Comparison of ENCODE assay signal across 8 cellular contexts in the genomic region with DNA sequence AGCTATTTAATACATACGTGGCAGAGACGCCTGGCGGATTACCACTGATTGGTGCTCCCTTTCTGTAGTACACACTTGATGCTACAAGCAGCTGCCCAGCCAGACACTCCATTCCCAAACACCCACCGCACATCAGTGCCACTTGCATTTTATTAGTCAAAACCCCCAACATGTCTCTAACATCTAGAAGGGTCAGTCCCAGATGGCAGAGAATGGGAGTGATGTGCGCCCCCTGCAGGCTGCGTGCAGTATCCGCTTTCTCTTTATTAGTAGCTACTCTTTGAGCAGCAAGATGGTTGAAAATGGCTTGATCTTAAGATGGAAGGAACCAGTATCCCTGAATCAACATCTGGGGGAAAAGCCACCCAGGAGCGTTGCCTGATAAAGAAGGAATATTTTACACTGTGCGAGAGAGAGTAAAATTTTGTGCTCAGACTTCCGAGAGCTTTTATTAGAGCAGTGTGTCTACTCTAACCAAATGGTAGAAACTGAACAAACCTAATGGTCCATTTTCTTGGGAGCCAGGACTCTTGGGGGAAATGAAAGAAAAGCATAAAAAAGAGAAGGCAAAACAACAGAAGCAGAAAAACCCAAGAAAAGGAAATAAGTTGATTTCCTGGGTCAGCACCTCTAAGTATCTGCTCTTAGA.
A peak's percentile ranks its signal among the peaks of the same experiment; 100 is the strongest.
DNase-seq lines count a peak whose midpoint lies in the region; ATAC-seq, FAIRE-seq and TF ChIP-seq lines count a peak whose summit lies in the region.

No MANE protein-coding gene starts in this region.

- TF ChIP-seq RAD21 in HepG2 (CRISPR knock-in tag; IDR thresholded peaks at IDR 0.05), result no peak

- no TSS peak for BruUV-seq in HepG2 (replicated peaks; lab: Mats Ljungman, UMichigan)

- TF ChIP-seq CTCF in HepG2 (CRISPR knock-in tag; IDR thresholded peaks at IDR 0.05), result peak; percentile 64

- no peak for FAIRE-seq in HepG2 (lab: Jason Lieb, UNC)

- no peaks in the 10 kb centered on the region for H4K20me1 ChIP-seq in HepG2 (ENCODE audit: insufficient read depth, low read length)

- 50% methylated on average over 10 of the region's 10 CpGs for WGBS in HepG2 (ENCODE audit: low lambda C conversion rate)

- ATAC-seq in HepG2 (peak; percentile 41; the same call in 1 of the 3 replicates), GM21447 (IDR thresholded peaks at IDR 0.05; ENCODE audit: unreplicated experiment) (no peak)

- H2AFZ ChIP-seq in HepG2 (ENCODE audit: low read length), result no peak overlapping the region

- TF ChIP-seq EP300 in HepG2 (IDR thresholded peaks at IDR 0.05; ENCODE audit: low read depth in 2 of 2, low read length in 2 of 2) (no peak), HepG2 (CRISPR knock-in tag; IDR thresholded peaks at IDR 0.05; ENCODE audit: borderline replicate concordance) (no peak)

- H3K79me2 ChIP-seq in HepG2 (ENCODE audit: insufficient read depth, low read length), result no peaks in the 10 kb centered on the region

- H3K4me1 ChIP-seq in HepG2 (ENCODE audit: insufficient read depth, low read length), result no peaks in the 10 kb centered on the region

- no peak overlapping the region for H3K4me2 ChIP-seq in HepG2 (ENCODE audit: low read depth, low read length)

- H3K4me3 ChIP-seq in HepG2 (replicated peaks in 1 of 3; ENCODE audit: insufficient read depth in 1 of 3, low read depth in 2 of 3, low read length in 3 of 3), result no peak overlapping the region

- CTCF ChIA-PET in HEK293T (lab: Yijun Ruan, JAX), result interaction anchor here (0.6 to 1.6 kb wide), 5 partner anchors 9 to 630 kb away, joined by 3 to 5 read pairs (median 5); no protein-coding TSS in a partner anchor
- CTCF ChIA-PET in HepG2 (lab: Yijun Ruan, JAX; ENCODE audit: low intra/inter-chr PET ratio, low total read pairs), result no interaction called here

- 0 out of 5 replicates have a peak, but pooled peaks cover 0 to 3% of the 10 kb centered on the region in 2 experiments for H3K27me3 ChIP-seq in HepG2 (ENCODE audit: control insufficient read depth in 1 of 2, insufficient read depth in 2 of 2, low read length in 2 of 2)

- POLR2A ChIA-PET in HEK293T (lab: Yijun Ruan, JAX) (no interaction called here), HepG2 (lab: Yijun Ruan, JAX) (no interaction called here)

- intact Hi-C loops in HepG2 (cut with micrococcal nuclease; ENCODE audit: unreplicated experiment), result no loop called here

- H3K27ac ChIP-seq in HepG2 (ENCODE audit: extremely low read length, insufficient read depth, low read length), result no peak overlapping the region

- no peak for TF ChIP-seq POLR2A in HepG2 (IDR thresholded peaks at IDR 0.05; ENCODE audit: insufficient read depth in 1 of 2, low read depth in 2 of 2, low read length in 2 of 2)

- DNase-seq in CD1c-positive myeloid dendritic cell (ENCODE audit: extremely low spot score), result peak; percentile 26
- peak; percentile 28 for DNase-seq in HEK293T (ENCODE audit: extremely low spot score)
- peak; percentile 23 for DNase-seq in activated CD8-positive, alpha-beta memory T cell treated with anti-CD3 and anti-CD28 coated beads, Interleukin-2, amount 50 U/mL, for 4 hours
- peak; percentile 17 for DNase-seq in HepG2 (ENCODE audit: low spot score)
- no peak for DNase-seq in NCI-H2107 (lab: John Stamatoyannopoulos, UW)
- DNase-seq in mesenteric fat pad (ENCODE audit: low spot score), result no peak
- DNase-seq in AG08395 (ENCODE audit: low spot score), result no peak

- no peaks in the 10 kb centered on the region for H3K9me3 ChIP-seq in HepG2 (ENCODE audit: low read length)

- no peaks in the 10 kb centered on the region for H3K36me3 ChIP-seq in HepG2 (replicated peaks in 1 of 2; ENCODE audit: control insufficient read depth in 1 of 2, insufficient read depth in 2 of 2, low read length in 2 of 2)

- H3K9ac ChIP-seq in HepG2 (ENCODE audit: insufficient read depth, low read depth, low read length), result no peak overlapping the region

- in situ Hi-C loops in HepG2 (cut with HindIII; ENCODE audit: extremely low pct_ligation_motif_present, low pct_unique_long_range_greater_than_20kb), result no loop called here

TF ChIP-seq in HEK293T, 16 proteins besides CTCF, POLR2A, EP300 and RAD21:
- no peak for TF ChIP-seq SP1 (IDR thresholded peaks at IDR 0.05)
- no peak for TF ChIP-seq HDGF (IDR thresholded peaks at IDR 0.05; ENCODE audit: borderline replicate concordance)
- no peak for TF ChIP-seq BHLHE40 (IDR thresholded peaks at IDR 0.05; ENCODE audit: borderline replicate concordance)
- TF ChIP-seq SUZ12 (IDR thresholded peaks at IDR 0.05), result no peak
- TF ChIP-seq ARNT (IDR thresholded peaks at IDR 0.05), result no peak
- no peak for TF ChIP-seq CTBP1 (IDR thresholded peaks at IDR 0.05; ENCODE audit: borderline replicate concordance)
- TF ChIP-seq LEF1 (IDR thresholded peaks at IDR 0.05; ENCODE audit: borderline replicate concordance), result no peak
- TF ChIP-seq ELF4 (IDR thresholded peaks at IDR 0.05), result no peak
- no peak for TF ChIP-seq FOXK2 (IDR thresholded peaks at IDR 0.05)
- TF ChIP-seq NFRKB (IDR thresholded peaks at IDR 0.05), result no peak
- TF ChIP-seq ZNF384 (IDR thresholded peaks at IDR 0.05), result no peak
- no peak for TF ChIP-seq TARDBP (IDR thresholded peaks at IDR 0.05)
- TF ChIP-seq, protein P1, sequence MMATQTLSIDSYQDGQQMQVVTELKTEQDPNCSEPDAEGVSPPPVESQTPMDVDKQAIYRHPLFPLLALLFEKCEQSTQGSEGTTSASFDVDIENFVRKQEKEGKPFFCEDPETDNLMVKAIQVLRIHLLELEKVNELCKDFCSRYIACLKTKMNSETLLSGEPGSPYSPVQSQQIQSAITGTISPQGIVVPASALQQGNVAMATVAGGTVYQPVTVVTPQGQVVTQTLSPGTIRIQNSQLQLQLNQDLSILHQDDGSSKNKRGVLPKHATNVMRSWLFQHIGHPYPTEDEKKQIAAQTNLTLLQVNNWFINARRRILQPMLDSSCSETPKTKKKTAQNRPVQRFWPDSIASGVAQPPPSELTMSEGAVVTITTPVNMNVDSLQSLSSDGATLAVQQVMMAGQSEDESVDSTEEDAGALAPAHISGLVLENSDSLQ (IDR thresholded peaks at IDR 0.05), result no peak
- TF ChIP-seq L3MBTL2 (conservative IDR thresholded peaks at IDR 0.05), result no peak
- no peak for TF ChIP-seq FOXA1 (IDR thresholded peaks at IDR 0.05)
- no peak for TF ChIP-seq FOXM1 (IDR thresholded peaks at IDR 0.05; ENCODE audit: borderline replicate concordance)

TF ChIP-seq in HepG2, 621 proteins besides CTCF, POLR2A, EP300 and RAD21:
- TF ChIP-seq SMC3 (IDR thresholded peaks at IDR 0.05; ENCODE audit: low read length), result peak; percentile 21; the same call in 1 of the 2 replicates
- TF ChIP-seq, protein P2, sequence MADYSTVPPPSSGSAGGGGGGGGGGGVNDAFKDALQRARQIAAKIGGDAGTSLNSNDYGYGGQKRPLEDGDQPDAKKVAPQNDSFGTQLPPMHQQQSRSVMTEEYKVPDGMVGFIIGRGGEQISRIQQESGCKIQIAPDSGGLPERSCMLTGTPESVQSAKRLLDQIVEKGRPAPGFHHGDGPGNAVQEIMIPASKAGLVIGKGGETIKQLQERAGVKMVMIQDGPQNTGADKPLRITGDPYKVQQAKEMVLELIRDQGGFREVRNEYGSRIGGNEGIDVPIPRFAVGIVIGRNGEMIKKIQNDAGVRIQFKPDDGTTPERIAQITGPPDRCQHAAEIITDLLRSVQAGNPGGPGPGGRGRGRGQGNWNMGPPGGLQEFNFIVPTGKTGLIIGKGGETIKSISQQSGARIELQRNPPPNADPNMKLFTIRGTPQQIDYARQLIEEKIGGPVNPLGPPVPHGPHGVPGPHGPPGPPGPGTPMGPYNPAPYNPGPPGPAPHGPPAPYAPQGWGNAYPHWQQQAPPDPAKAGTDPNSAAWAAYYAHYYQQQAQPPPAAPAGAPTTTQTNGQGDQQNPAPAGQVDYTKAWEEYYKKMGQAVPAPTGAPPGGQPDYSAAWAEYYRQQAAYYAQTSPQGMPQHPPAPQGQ (CRISPR knock-in tag; IDR thresholded peaks at IDR 0.05; ENCODE audit: borderline replicate concordance), result no peak
TF ChIP-seq in HepG2: peak in this region for 1.

Comparison
In these comparisons a context has a peak if more than half of its experiments do, and no peak if none do; other contexts are left out.
1. DNase-seq: peak in CD1c-positive myeloid dendritic cell (single experiment), HEK293T (single experiment), activated CD8-positive, alpha-beta memory T cell treated with anti-CD3 and anti-CD28 coated beads, Interleukin-2, amount 50 U/mL, for 4 hours (single experiment) and HepG2 (single experiment); none in NCI-H2107 (single experiment), mesenteric fat pad (single experiment) and AG08395 (single experiment).